22 cellular contexts compared by ENCODE assay signal in the genomic region with DNA sequence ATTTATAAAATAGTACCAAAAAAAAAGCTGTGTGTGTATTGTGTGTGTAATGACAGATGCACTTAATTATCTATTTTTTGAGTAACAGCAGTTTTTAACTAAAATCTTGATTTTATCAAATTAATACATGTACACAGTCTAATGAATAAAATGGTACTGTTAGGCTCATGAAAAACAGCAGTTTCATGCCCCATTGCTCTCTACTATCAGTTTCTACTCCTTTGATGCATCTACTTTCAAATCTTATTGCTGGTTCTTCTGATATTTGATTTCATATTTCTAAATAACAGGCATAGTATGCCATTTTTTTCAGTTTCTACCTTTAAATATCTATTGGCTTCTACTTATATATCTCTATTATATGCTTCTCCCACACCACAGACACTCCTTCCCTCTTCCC.
DNase-seq lines count a peak whose midpoint lies in the region; ATAC-seq and FAIRE-seq lines count a peak whose summit lies in the region.
"Had no signal": no experiment of that assay in that cellular context is flagged by ENCODE, and none has a peak within 500 bp of the region (broad histone marks: within the 10 kb centered on the region; RNA-seq: fewer than 3 reads in every experiment).

No MANE protein-coding gene starts in this region.

- no peaks in the 10 kb centered on the region for H3K27me3 ChIP-seq in small intestine (ENCODE audit: control insufficient read depth in 2 of 2, insufficient read depth in 2 of 2, low read length in 2 of 2)
- H3K27me3 ChIP-seq: colonic mucosa, foreskin keratinocyte, SJSA1, upper lobe of left lung had no signal

- peak; percentile 51 for FAIRE-seq in GM18507 (lab: Jason Lieb, UNC)
- no peak for FAIRE-seq in small intestine (lab: Jason Lieb, UNC)

- ATAC-seq in GM19452 (IDR thresholded peaks at IDR 0.05; ENCODE audit: unreplicated experiment) (peak; percentile 48), HG02623 (IDR thresholded peaks at IDR 0.05; ENCODE audit: unreplicated experiment) (peak; percentile 53), HG03354 (IDR thresholded peaks at IDR 0.05; ENCODE audit: poor library complexity, severe bottlenecking, unreplicated experiment) (peak; percentile 72)
- no peak for ATAC-seq in activated CD4-positive, CD25-positive, alpha-beta regulatory T cell treated with anti-CD3 and anti-CD28 coated beads, Interleukin-2, amount 50 U/mL, for 24 hours
- ATAC-seq: foreskin keratinocyte; stimulated activated memory B cell treated with anti-CD40 and anti-IgM and Interleukin-4, amounts not matched to agents 10 μg/mL and 1 μg/mL and 100 μg/mL, for 72 hours had no signal

- no peak overlapping the region for H3K27ac ChIP-seq in small intestine (ENCODE audit: low read depth in 1 of 2, low read length in 1 of 2)
- H3K27ac ChIP-seq: colonic mucosa, foreskin keratinocyte, parathyroid adenoma, SJSA1, upper lobe of left lung had no signal

- in situ Hi-C loops in ACHN (cut with HindIII; ENCODE audit: low pct_ligation_motif_present, low pct_unique_long_range_greater_than_20kb, low sequenced_read_pairs): no loop called here

- no peaks in the 10 kb centered on the region for H3K9me3 ChIP-seq in small intestine (ENCODE audit: control insufficient read depth, low read depth)
- H3K9me3 ChIP-seq: colonic mucosa, SJSA1, upper lobe of left lung had no signal

- DNase-seq in GM18507 (ENCODE audit: extremely low spot score, insufficient read length, low read depth): no peak
- no peak for DNase-seq in NOMO-1 treated with dmso at 0.1 percent for 144 hours (lab: John Stamatoyannopoulos, UW; ENCODE audit: unreplicated experiment)
- DNase-seq in ACHN: no peak
- no peak for DNase-seq in small intestine
- DNase-seq: activated CD4-positive, alpha-beta T cell treated with anti-CD3 and anti-CD28 coated beads for 4 hours; activated CD8-positive, alpha-beta memory T cell treated with anti-CD3 and anti-CD28 coated beads, Interleukin-2, amount 50 U/mL, for 48 hours; activated naive CD4-positive, alpha-beta T cell treated with anti-CD3 and anti-CD28 coated beads for 36 hours; CD4-positive, CD25-positive, alpha-beta regulatory T cell; colonic mucosa; foreskin keratinocyte; Karpas-422; naive B cell; NCI-H1417; T-helper 9 cell; upper lobe of left lung had no signal

- no peaks in the 10 kb centered on the region for H3K36me3 ChIP-seq in small intestine (ENCODE audit: control insufficient read depth in 2 of 2, insufficient read depth in 2 of 2, low read length in 2 of 2)
- H3K36me3 ChIP-seq: colonic mucosa, SJSA1, upper lobe of left lung had no signal

- H3K4me3 ChIP-seq in small intestine (ENCODE audit: low read depth in 1 of 2, low read length in 2 of 2): no peak overlapping the region
- H3K4me3 ChIP-seq: colonic mucosa, SJSA1, upper lobe of left lung had no signal

- no peaks in the 10 kb centered on the region for H3K4me1 ChIP-seq in small intestine (ENCODE audit: control insufficient read depth in 2 of 2, insufficient read depth in 1 of 2, low read depth in 1 of 2, low read length in 1 of 2)
- H3K4me1 ChIP-seq: colonic mucosa, foreskin keratinocyte, parathyroid adenoma, SJSA1, upper lobe of left lung had no signal

Comparison
In these comparisons a context has a peak if more than half of its experiments do, and no peak if none do; other contexts are left out.
1. ATAC-seq: peak in GM19452 (single experiment), HG02623 (single experiment) and HG03354 (single experiment); none in activated CD4-positive, CD25-positive, alpha-beta regulatory T cell treated with anti-CD3 and anti-CD28 coated beads, Interleukin-2, amount 50 U/mL, for 24 hours (0 of 2).